2 cellular contexts compared by ENCODE assay signal in the genomic region with DNA sequence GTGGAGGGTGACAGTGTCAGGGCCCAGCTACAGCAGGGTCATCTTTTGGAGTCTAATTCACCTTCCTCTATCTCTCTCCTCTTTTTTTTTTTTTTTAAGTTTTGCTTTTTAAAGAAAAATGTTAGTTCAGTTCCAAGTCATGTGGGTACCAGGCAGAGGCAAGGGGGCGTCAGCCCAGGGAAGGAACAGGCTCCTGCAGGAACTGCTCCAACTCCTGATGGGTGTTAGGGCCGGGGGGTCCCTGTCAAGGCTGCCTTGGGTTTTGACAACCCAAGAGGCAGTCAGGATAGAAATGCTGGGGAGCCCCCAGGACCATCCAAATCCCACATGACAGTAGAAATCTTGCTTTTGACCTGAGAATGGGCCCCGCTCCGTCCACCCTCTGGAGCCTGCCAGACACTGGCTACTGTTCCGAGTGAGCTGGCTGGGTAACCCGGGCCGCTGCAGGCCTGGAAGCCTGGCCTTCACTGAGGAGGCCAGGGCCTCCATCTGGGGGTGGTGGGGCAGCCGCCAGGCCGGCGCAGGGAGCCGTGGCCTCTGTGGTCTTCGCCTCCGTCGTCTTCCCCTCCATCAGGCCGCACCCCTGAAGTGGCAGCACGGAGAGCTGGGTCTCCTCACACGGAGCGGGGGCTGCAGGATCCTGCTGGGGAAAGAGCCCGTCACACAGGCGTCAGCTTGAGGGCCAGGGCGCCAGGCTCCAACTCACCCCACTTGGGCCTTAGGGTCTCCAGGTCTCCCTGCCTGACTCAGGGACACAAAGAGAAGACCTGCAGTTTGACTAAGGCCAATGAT.
TF ChIP-seq lines count a peak whose summit lies in the region.

No MANE protein-coding gene starts in this region.

TF ChIP-seq in SK-N-SH, 30 proteins besides CTCF, POLR2A, EP300 and RAD21 (continued from another document):
- TF ChIP-seq USF2 (IDR thresholded peaks at IDR 0.05; ENCODE audit: borderline replicate concordance, low read depth, low read length), result no peak
- no peak for TF ChIP-seq CHD2 (IDR thresholded peaks at IDR 0.05; ENCODE audit: low read length, partially characterized antibody)

TF ChIP-seq in SK-N-SH treated with all-trans-retinoic acid at 6 μM for 48 hours, 23 proteins besides CTCF, POLR2A, EP300 and RAD21 (continued from another document):
- TF ChIP-seq, protein P1, sequence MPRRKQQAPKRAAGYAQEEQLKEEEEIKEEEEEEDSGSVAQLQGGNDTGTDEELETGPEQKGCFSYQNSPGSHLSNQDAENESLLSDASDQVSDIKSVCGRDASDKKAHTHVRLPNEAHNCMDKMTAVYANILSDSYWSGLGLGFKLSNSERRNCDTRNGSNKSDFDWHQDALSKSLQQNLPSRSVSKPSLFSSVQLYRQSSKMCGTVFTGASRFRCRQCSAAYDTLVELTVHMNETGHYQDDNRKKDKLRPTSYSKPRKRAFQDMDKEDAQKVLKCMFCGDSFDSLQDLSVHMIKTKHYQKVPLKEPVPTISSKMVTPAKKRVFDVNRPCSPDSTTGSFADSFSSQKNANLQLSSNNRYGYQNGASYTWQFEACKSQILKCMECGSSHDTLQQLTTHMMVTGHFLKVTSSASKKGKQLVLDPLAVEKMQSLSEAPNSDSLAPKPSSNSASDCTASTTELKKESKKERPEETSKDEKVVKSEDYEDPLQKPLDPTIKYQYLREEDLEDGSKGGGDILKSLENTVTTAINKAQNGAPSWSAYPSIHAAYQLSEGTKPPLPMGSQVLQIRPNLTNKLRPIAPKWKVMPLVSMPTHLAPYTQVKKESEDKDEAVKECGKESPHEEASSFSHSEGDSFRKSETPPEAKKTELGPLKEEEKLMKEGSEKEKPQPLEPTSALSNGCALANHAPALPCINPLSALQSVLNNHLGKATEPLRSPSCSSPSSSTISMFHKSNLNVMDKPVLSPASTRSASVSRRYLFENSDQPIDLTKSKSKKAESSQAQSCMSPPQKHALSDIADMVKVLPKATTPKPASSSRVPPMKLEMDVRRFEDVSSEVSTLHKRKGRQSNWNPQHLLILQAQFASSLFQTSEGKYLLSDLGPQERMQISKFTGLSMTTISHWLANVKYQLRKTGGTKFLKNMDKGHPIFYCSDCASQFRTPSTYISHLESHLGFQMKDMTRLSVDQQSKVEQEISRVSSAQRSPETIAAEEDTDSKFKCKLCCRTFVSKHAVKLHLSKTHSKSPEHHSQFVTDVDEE (CRISPR knock-in tag; IDR thresholded peaks at IDR 0.05), result no peak
- TF ChIP-seq TOX (CRISPR knock-in tag; IDR thresholded peaks at IDR 0.05; ENCODE audit: borderline replicate concordance), result no peak
- TF ChIP-seq TCF4 (CRISPR knock-in tag; IDR thresholded peaks at IDR 0.05; ENCODE audit: borderline replicate concordance), result no peak
- TF ChIP-seq BACH2 (CRISPR knock-in tag; IDR thresholded peaks at IDR 0.05; ENCODE audit: borderline replicate concordance), result no peak
- TF ChIP-seq, protein P2, sequence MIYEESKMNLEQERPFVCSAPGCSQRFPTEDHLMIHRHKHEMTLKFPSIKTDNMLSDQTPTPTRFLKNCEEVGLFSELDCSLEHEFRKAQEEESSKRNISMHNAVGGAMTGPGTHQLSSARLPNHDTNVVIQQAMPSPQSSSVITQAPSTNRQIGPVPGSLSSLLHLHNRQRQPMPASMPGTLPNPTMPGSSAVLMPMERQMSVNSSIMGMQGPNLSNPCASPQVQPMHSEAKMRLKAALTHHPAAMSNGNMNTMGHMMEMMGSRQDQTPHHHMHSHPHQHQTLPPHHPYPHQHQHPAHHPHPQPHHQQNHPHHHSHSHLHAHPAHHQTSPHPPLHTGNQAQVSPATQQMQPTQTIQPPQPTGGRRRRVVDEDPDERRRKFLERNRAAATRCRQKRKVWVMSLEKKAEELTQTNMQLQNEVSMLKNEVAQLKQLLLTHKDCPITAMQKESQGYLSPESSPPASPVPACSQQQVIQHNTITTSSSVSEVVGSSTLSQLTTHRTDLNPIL (CRISPR knock-in tag; IDR thresholded peaks at IDR 0.05; ENCODE audit: low read depth), result no peak
- no peak for TF ChIP-seq RARB (CRISPR knock-in tag; IDR thresholded peaks at IDR 0.05)
- no peak for TF ChIP-seq ZFP30 (CRISPR knock-in tag; IDR thresholded peaks at IDR 0.05)
- no peak for TF ChIP-seq CSDC2 (CRISPR knock-in tag; IDR thresholded peaks at IDR 0.05)
- no peak for TF ChIP-seq CSRNP3 (CRISPR knock-in tag; IDR thresholded peaks at IDR 0.05)
- TF ChIP-seq ARNTL (CRISPR knock-in tag; IDR thresholded peaks at IDR 0.05; ENCODE audit: borderline replicate concordance, low read depth), result no peak
- no peak for TF ChIP-seq ESRRG (CRISPR knock-in tag; IDR thresholded peaks at IDR 0.05)
- TF ChIP-seq PATZ1 (CRISPR knock-in tag; IDR thresholded peaks at IDR 0.05; ENCODE audit: borderline replicate concordance), result no peak
